In the genomic region with DNA sequence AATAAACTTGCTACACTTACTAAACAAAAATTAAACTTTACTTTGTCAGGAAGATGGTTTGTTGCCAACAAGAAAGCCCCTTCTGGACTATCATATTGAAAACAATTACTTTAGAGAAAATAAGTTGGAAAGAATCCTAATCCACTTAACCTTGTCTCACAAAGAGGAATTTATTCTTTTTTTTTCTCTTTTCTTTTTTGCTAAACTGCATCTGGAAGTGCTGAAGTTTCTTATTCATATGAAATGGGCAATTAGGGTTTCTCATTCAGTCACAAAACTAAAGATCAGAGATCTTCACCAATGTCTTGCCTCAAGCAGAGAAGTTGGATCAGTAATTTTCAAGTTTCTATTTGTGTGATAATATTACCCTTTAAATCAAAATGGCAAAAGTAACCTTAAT, we compare ENCODE assay signal across 8 cellular contexts.
"Had no signal": no experiment of that assay in that cellular context is flagged by ENCODE, and none has a peak within 500 bp of the region (broad histone marks: within the 10 kb centered on the region; RNA-seq: fewer than 3 reads in every experiment).

No MANE protein-coding gene starts in this region.

- H3K4me3 Mint-ChIP-seq: IgD-negative memory B cell had no signal

- H3K4me1 Mint-ChIP-seq: IgD-negative memory B cell had no signal

- H3K27ac Mint-ChIP-seq: IgD-negative memory B cell had no signal

- H3K27ac ChIP-seq: HL-60, KMS-11 had no signal

- H3K4me3 ChIP-seq: K562 had no signal

- DNase-seq: IMR-90, KBM-7, KG1 had no signal

- ATAC-seq: HepG2, K562 had no signal

- H3K36me3 Mint-ChIP-seq: IgD-negative memory B cell had no signal

- H3K4me2 ChIP-seq: KMS-11 had no signal
